Comparison of ENCODE assay signal across 12 cellular contexts in genomic region chr14:95498622-95499353, GRCh38. TPM values are rescaled to one million over a fixed set of nuclear protein-coding genes. Genes with fewer than 3 reads are reported as not detected.
DNase-seq lines count a peak whose midpoint lies in the region; ATAC-seq and TF ChIP-seq lines count a peak whose summit lies in the region.
"Had no signal": no experiment of that assay in that cellular context is flagged by ENCODE, and none has a peak within 500 bp of the region (broad histone marks: within the 10 kb centered on the region; RNA-seq: fewer than 3 reads in every experiment).

No MANE protein-coding gene starts in this region.

- intact Hi-C loops in spleen (cut with DNase I; ENCODE audit: low total_unique reads): no loop called here

- TF ChIP-seq POLR2A in spleen (IDR thresholded peaks at IDR 0.05): no peak

- peak overlapping the region in 2 of 8 donors; percentile 6 to 88 for H3K27ac ChIP-seq in spleen
- H3K27ac ChIP-seq in WERI-Rb-1: no peak overlapping the region
- no peak overlapping the region for H3K27ac ChIP-seq in brain microvascular endothelial cell
- H3K27ac ChIP-seq: cardiac muscle cell had no signal

- in situ Hi-C loops in brain microvascular endothelial cell (cut with HindIII; ENCODE audit: low pct_ligation_motif_present, low sequenced_read_pairs): no loop called here

- H3K36me3 ChIP-seq in spleen: peaks cover 0 to 28% (median 0%) of the 10 kb centered on the region in 6 donors
- no peaks in the 10 kb centered on the region for H3K36me3 ChIP-seq in WERI-Rb-1
- no peaks in the 10 kb centered on the region for H3K36me3 ChIP-seq in brain microvascular endothelial cell (replicated peaks)
- H3K36me3 ChIP-seq: cardiac muscle cell had no signal

- DNase-seq in EH (ENCODE audit: low read depth) (peak; percentile 63), RPMI7951 (ENCODE audit: low read depth) (peak; percentile 34), fibroblast of the aortic adventitia (ENCODE audit: low read depth) (peak; percentile 46), spleen (peak; percentile 45), AG08395 (ENCODE audit: low spot score) (no peak), WERI-Rb-1 (no peak), brain microvascular endothelial cell (no peak)
- DNase-seq: activated CD8-positive, alpha-beta memory T cell treated with anti-CD3 and anti-CD28 coated beads for 24 hours; NCI-H187 treated with DMSO at 0.1 percent for 48 hours; retina had no signal

- 69 to 83% (median 80%) methylated on average over 9 of the region's 9 CpGs for WGBS in spleen, 5 donors

- H3K4me3 ChIP-seq in fibroblast of the aortic adventitia (ENCODE audit: low read depth, low read length) (no peak overlapping the region), spleen (no peak overlapping the region), WERI-Rb-1 (ENCODE audit: low read depth, low read length) (no peak overlapping the region), brain microvascular endothelial cell (ENCODE audit: low read depth, low read length) (no peak overlapping the region)
- H3K4me3 ChIP-seq: cardiac muscle cell had no signal

- H3K9me3 ChIP-seq in spleen (no peaks in the 10 kb centered on the region), WERI-Rb-1 (ENCODE audit: severe bottlenecking) (no peaks in the 10 kb centered on the region)

- no peaks in the 10 kb centered on the region for H3K27me3 ChIP-seq in spleen (replicated peaks in 1 of 7)
- no peaks in the 10 kb centered on the region for H3K27me3 ChIP-seq in WERI-Rb-1 (ENCODE audit: insufficient read depth, low read depth, severe bottlenecking)
- no peaks in the 10 kb centered on the region for H3K27me3 ChIP-seq in brain microvascular endothelial cell (replicated peaks)
- H3K27me3 ChIP-seq: cardiac muscle cell had no signal

- H3K4me1 ChIP-seq in spleen: peaks cover 32 to 100% (median 74%) of the 10 kb centered on the region in 6 donors

- ATAC-seq in GM21529 (IDR thresholded peaks at IDR 0.05; ENCODE audit: unreplicated experiment): no peak

- no peak for TF ChIP-seq CTCF in fibroblast of the aortic adventitia (IDR thresholded peaks at IDR 0.05; ENCODE audit: insufficient read depth, low read length)
- no peak for TF ChIP-seq CTCF in spleen (IDR thresholded peaks at IDR 0.05 in 8 of 11, conservative IDR thresholded peaks at IDR 0.05 in 3 of 11)
- TF ChIP-seq CTCF in WERI-Rb-1 (IDR thresholded peaks at IDR 0.05; ENCODE audit: low read depth, low read length): no peak
- no peak for TF ChIP-seq CTCF in brain microvascular endothelial cell (IDR thresholded peaks at IDR 0.05; ENCODE audit: low read depth, low read length, missing control alignments)

RNA-seq across cellular contexts. Expression of gene SYNE3, which starts 17.7 kb away (rescaled TPM):
- total RNA-seq in RPMI7951 (2014; rRNA removed; shearing (Covaris generic)): 6.0 and 6.2 TPM in 2 replicates
- 19.3 and 63.4 TPM in 2 replicates for total RNA-seq in fibroblast of the aortic adventitia (ENCODE audit: low replicate concordance)
- total RNA-seq in spleen: 10 to 100 TPM; 26.8 to 34.5 (median 28.9) TPM
- polyA plus RNA-seq in spleen: 1 to 10 TPM; 1.4 to 5.2 (median 1.8) TPM

RNA-seq across cellular contexts. Expression of gene GLRX5, which starts 36.1 kb away (rescaled TPM):
- 65.4 and 65.7 TPM in 2 replicates for total RNA-seq in RPMI7951 (2014; rRNA removed; shearing (Covaris generic))
- 8.5 and 47.2 TPM in 2 replicates for total RNA-seq in fibroblast of the aortic adventitia (ENCODE audit: low replicate concordance)
- 10 to 100 TPM; 18.2 to 48.4 (median 24.6) TPM for total RNA-seq in spleen
- 10 to 100 TPM; 24.4 to 37.3 (median 34.0) TPM for polyA plus RNA-seq in spleen

Comparison
In these comparisons a context has a peak if more than half of its experiments do, and no peak if none do; other contexts are left out.
1. DNase-seq: peak in EH (single experiment), RPMI7951 (single experiment), fibroblast of the aortic adventitia (single experiment) and spleen (single experiment); none in AG08395 (single experiment), WERI-Rb-1 (single experiment) and brain microvascular endothelial cell (single experiment).